22 cellular contexts compared by ENCODE assay signal in genomic region chr5:76391014-76391413, GRCh38. TPM values are rescaled to one million over a fixed set of nuclear protein-coding genes. Genes with fewer than 3 reads are reported as not detected.
A peak's percentile ranks its signal among the peaks of the same experiment; 100 is the strongest.
DNase-seq lines count a peak whose midpoint lies in the region; ATAC-seq and TF ChIP-seq lines count a peak whose summit lies in the region.
"Had no signal": no experiment of that assay in that cellular context is flagged by ENCODE, and none has a peak within 500 bp of the region (broad histone marks: within the 10 kb centered on the region; RNA-seq: fewer than 3 reads in every experiment).

No MANE protein-coding gene starts in this region.

- no peaks in the 10 kb centered on the region for H3K9me3 ChIP-seq in CD4-positive, alpha-beta T cell (ENCODE audit: control insufficient read depth, low read length)
- no peaks in the 10 kb centered on the region for H3K9me3 ChIP-seq in mucosa of descending colon
- H3K9me3 ChIP-seq: HAP-1, SJSA1 had no signal

- H3K4me3 ChIP-seq in mucosa of descending colon, result no peak overlapping the region
- H3K4me3 ChIP-seq: HAP-1, SJSA1, skin epidermis had no signal

- POLR2A ChIA-PET in CD4-positive, alpha-beta T cell (lab: Charles Lee), result interaction anchor here (0.7 to 7.2 kb wide), 6 partner anchors 12 to 156 kb away, joined by 3 to 40 read pairs (median 4); partner anchors contain the start of gene IQGAP2
- POLR2A ChIA-PET in activated CD4-positive, alpha-beta memory T cell treated with anti-CD3 and anti-CD28 coated beads for 36 hours (lab: Charles Lee), result no interaction called here

- no peak for TF ChIP-seq CTCF in CD4-positive, alpha-beta T cell (IDR thresholded peaks at IDR 0.05)
- no peak for TF ChIP-seq CTCF in mucosa of descending colon (IDR thresholded peaks at IDR 0.05)

- H3K4me1 Mint-ChIP-seq in activated CD4-positive, alpha-beta T cell treated with anti-CD3 and anti-CD28 coated beads, Interleukin-2, amount 10 ng/mL, durations not matched to agents 24 days and 14 days, result peaks cover 42% of the 10 kb centered on the region
- H3K4me1 Mint-ChIP-seq in CD4-positive, alpha-beta T cell (ENCODE audit: low read depth), result peaks cover 69% of the 10 kb centered on the region
- H3K4me1 Mint-ChIP-seq in activated CD4-positive, alpha-beta memory T cell treated with anti-CD3 and anti-CD28 coated beads for 36 hours (ENCODE audit: low read depth), result peaks cover 46% of the 10 kb centered on the region
- H3K4me1 Mint-ChIP-seq: memory B cell had no signal

- no peak overlapping the region for H3K27ac Mint-ChIP-seq in activated CD4-positive, alpha-beta T cell treated with anti-CD3 and anti-CD28 coated beads, Interleukin-2, amount 10 ng/mL, durations not matched to agents 24 days and 14 days
- peak overlapping the region; percentile 43 for H3K27ac Mint-ChIP-seq in CD4-positive, alpha-beta T cell
- H3K27ac Mint-ChIP-seq in activated CD4-positive, alpha-beta memory T cell treated with anti-CD3 and anti-CD28 coated beads for 36 hours, result peak overlapping the region; percentile 43
- H3K27ac Mint-ChIP-seq: memory B cell, WTC11 had no signal

- H3K36me3 Mint-ChIP-seq in activated CD4-positive, alpha-beta T cell treated with anti-CD3 and anti-CD28 coated beads, Interleukin-2, amount 10 ng/mL, durations not matched to agents 24 days and 14 days (ENCODE audit: low read depth), result peaks cover 3% of the 10 kb centered on the region
- H3K36me3 Mint-ChIP-seq in CD4-positive, alpha-beta T cell (ENCODE audit: low read depth), result no peaks in the 10 kb centered on the region
- H3K36me3 Mint-ChIP-seq in activated CD4-positive, alpha-beta memory T cell treated with anti-CD3 and anti-CD28 coated beads for 36 hours, result no peaks in the 10 kb centered on the region
- H3K36me3 Mint-ChIP-seq: memory B cell, WTC11 had no signal

- H3K4me3 Mint-ChIP-seq in activated CD4-positive, alpha-beta T cell treated with anti-CD3 and anti-CD28 coated beads, Interleukin-2, amount 10 ng/mL, durations not matched to agents 24 days and 14 days, result no peak overlapping the region
- H3K4me3 Mint-ChIP-seq in CD4-positive, alpha-beta T cell, result peak overlapping the region; percentile 63
- no peak overlapping the region for H3K4me3 Mint-ChIP-seq in activated CD4-positive, alpha-beta memory T cell treated with anti-CD3 and anti-CD28 coated beads for 36 hours
- H3K4me3 Mint-ChIP-seq: memory B cell, neural crest cell, WTC11 had no signal

- H3K27me3 Mint-ChIP-seq in activated CD4-positive, alpha-beta T cell treated with anti-CD3 and anti-CD28 coated beads, Interleukin-2, amount 10 ng/mL, durations not matched to agents 24 days and 14 days, result no peaks in the 10 kb centered on the region
- H3K27me3 Mint-ChIP-seq in CD4-positive, alpha-beta T cell, result no peaks in the 10 kb centered on the region
- no peaks in the 10 kb centered on the region for H3K27me3 Mint-ChIP-seq in activated CD4-positive, alpha-beta memory T cell treated with anti-CD3 and anti-CD28 coated beads for 36 hours

- DNase-seq in activated CD4-positive, alpha-beta T cell treated with anti-CD3 and anti-CD28 coated beads, Interleukin-2, amount 10 ng/mL, durations not matched to agents 24 days and 14 days, result peak; percentile 70
- DNase-seq in activated CD4-positive, alpha-beta T cell treated with anti-CD3 and anti-CD28 coated beads for 1 hour, result no peak
- DNase-seq in CD4-positive, alpha-beta T cell, result peak in 5 of 10 experiments; percentile 16 to 34 (median 19)
- no peak for DNase-seq in activated CD4-positive, alpha-beta memory T cell treated with anti-CD3 and anti-CD28 coated beads for 36 hours
- no peak for DNase-seq in mucosa of descending colon
- DNase-seq in OCI-M1 (lab: John Stamatoyannopoulos, UW), result no peak
- DNase-seq: 8988T; amniotic stem cell; caudate nucleus; GDM1; NCI-H1694; NCI-H2227 treated with DMSO at 0.1 percent for 48 hours; stimulated activated CD4-positive, alpha-beta T cell treated with anti-CD3 and anti-CD28 coated beads, Interleukin-4, amount 100 ng/mL, for 1 hour had no signal

- H3K27me3 ChIP-seq in CD4-positive, alpha-beta T cell (ENCODE audit: control insufficient read depth, insufficient read depth, low read length), result no peaks in the 10 kb centered on the region
- H3K27me3 ChIP-seq: SJSA1 had no signal

- H3K36me3 ChIP-seq in mucosa of descending colon (ENCODE audit: low read depth), result no peaks in the 10 kb centered on the region
- H3K36me3 ChIP-seq: HAP-1, SJSA1 had no signal

- ATAC-seq in CD4-positive, alpha-beta T cell (ENCODE audit: poor library complexity), result peak; percentile 74
- ATAC-seq in mucosa of descending colon (peak; percentile 21), HG03460 (IDR thresholded peaks at IDR 0.05; ENCODE audit: unreplicated experiment) (no peak), GM18498 (IDR thresholded peaks at IDR 0.05; ENCODE audit: unreplicated experiment) (no peak)
- ATAC-seq: esophagus mucosa, WTC11 had no signal

- peaks cover 14% of the 10 kb centered on the region for H3K4me1 ChIP-seq in mucosa of descending colon (ENCODE audit: low read depth)
- H3K4me1 ChIP-seq: SJSA1 had no signal

- CTCF ChIA-PET in CD4-positive, alpha-beta T cell (lab: Charles Lee), result interaction anchor here (0.7 kb wide), 1 partner anchor 239 kb away, joined by 3 read pairs; no protein-coding TSS in a partner anchor
- CTCF ChIA-PET in activated CD4-positive, alpha-beta memory T cell treated with anti-CD3 and anti-CD28 coated beads for 36 hours (lab: Charles Lee), result interaction anchor here (0.6 to 1.3 kb wide), 2 partner anchors 8 to 192 kb away, joined by 3 read pairs; no protein-coding TSS in a partner anchor

- H3K9me3 Mint-ChIP-seq in activated CD4-positive, alpha-beta T cell treated with anti-CD3 and anti-CD28 coated beads, Interleukin-2, amount 10 ng/mL, durations not matched to agents 24 days and 14 days, result no peaks in the 10 kb centered on the region
- H3K9me3 Mint-ChIP-seq in CD4-positive, alpha-beta T cell, result no peaks in the 10 kb centered on the region
- H3K9me3 Mint-ChIP-seq in activated CD4-positive, alpha-beta memory T cell treated with anti-CD3 and anti-CD28 coated beads for 36 hours, result no peaks in the 10 kb centered on the region
- H3K9me3 Mint-ChIP-seq: memory B cell, neural crest cell, WTC11 had no signal

- intact Hi-C loops in activated CD4-positive, alpha-beta T cell treated with anti-CD3 and anti-CD28 coated beads, Interleukin-2, amount 10 ng/mL, durations not matched to agents 24 days and 14 days (cut with micrococcal nuclease), result no loop called here
- intact Hi-C loops in CD4-positive, alpha-beta T cell (cut with DNase I, micrococcal nuclease), result loop anchor here in 1 of 2 experiments (10.0 kb wide), 1 partner anchor 1326 kb away; no protein-coding TSS in a partner anchor
- intact Hi-C loops in activated CD4-positive, alpha-beta memory T cell treated with anti-CD3 and anti-CD28 coated beads for 36 hours (cut with micrococcal nuclease), result no loop called here
- intact Hi-C loops in mucosa of descending colon (cut with DNase I, micrococcal nuclease), result no loop called here

- no peak overlapping the region for H3K27ac ChIP-seq in CD4-positive, alpha-beta T cell (ENCODE audit: low read depth, low read length)
- H3K27ac ChIP-seq: SJSA1 had no signal

RNA-seq across cellular contexts. Expression of gene IQGAP2, which starts 12.1 kb away (rescaled TPM):
- total RNA-seq in activated CD4-positive, alpha-beta T cell treated with anti-CD3 and anti-CD28 coated beads, Interleukin-2, amount 10 ng/mL, durations not matched to agents 24 days and 14 days, result 37.3 and 39.3 TPM in 2 replicates
- total RNA-seq in CD4-positive, alpha-beta T cell, result 10 to 100 TPM; 58.8 TPM
- total RNA-seq in activated CD4-positive, alpha-beta memory T cell treated with anti-CD3 and anti-CD28 coated beads for 36 hours, result 10 to 100 TPM; 92.7 to 93.0 TPM
- total RNA-seq in mucosa of descending colon, result 100 to 1,000 TPM in 1 of 3 donors, 10 to 100 TPM in 2; 59.7 to 159 (median 84.8) TPM

Comparison
In these comparisons a context has a peak if more than half of its experiments do, and no peak if none do; other contexts are left out.
1. ATAC-seq: peak in CD4-positive, alpha-beta T cell (single experiment) and mucosa of descending colon (single experiment); none in HG03460 (single experiment) and GM18498 (single experiment).